Comparison of ENCODE assay signal across 27 cellular contexts in the genomic region with DNA sequence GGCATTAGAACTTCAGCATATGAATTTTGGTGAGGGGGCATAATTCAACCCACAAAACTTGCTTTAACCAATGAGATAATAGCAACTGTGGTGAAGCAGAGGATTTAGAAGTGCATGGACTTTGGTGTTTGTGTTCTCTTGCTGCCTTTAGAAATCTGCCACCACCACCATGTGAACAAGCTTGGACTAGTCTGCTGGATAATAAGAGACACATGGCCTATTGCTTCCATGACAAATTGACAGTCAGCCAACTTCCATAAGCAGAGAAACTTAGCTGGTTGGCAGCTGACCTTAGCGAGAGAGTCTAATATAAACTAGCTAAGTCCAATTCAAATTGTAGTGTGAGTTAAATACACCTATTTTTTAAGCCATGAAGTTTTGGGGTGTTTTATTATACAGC.
A peak's percentile ranks its signal among the peaks of the same experiment; 100 is the strongest.
DNase-seq lines count a peak whose midpoint lies in the region; ATAC-seq lines count a peak whose summit lies in the region.
"Had no signal": no experiment of that assay in that cellular context is flagged by ENCODE, and none has a peak within 500 bp of the region (broad histone marks: within the 10 kb centered on the region; RNA-seq: fewer than 3 reads in every experiment).

No MANE protein-coding gene starts in this region.

- H3K36me3 ChIP-seq in neuron (ENCODE audit: insufficient read depth, low read length), result no peaks in the 10 kb centered on the region
- H3K36me3 ChIP-seq: cardiac muscle cell, left ventricle myocardium inferior, neural progenitor cell, suprapubic skin, upper lobe of left lung, WERI-Rb-1 had no signal

- H3K4me3 ChIP-seq in neuron (ENCODE audit: low read length), result no peak overlapping the region
- H3K4me3 ChIP-seq: cardiac muscle cell, K562, left ventricle myocardium inferior, neural progenitor cell, skin epidermis, suprapubic skin, upper lobe of left lung had no signal

- H3K9me3 ChIP-seq in neuron (ENCODE audit: low read length), result no peaks in the 10 kb centered on the region
- H3K9me3 ChIP-seq: left ventricle myocardium inferior, suprapubic skin, upper lobe of left lung had no signal

- no peaks in the 10 kb centered on the region for H3K4me1 Mint-ChIP-seq in activated T-helper 17 cell treated with anti-CD3 and anti-CD28 coated beads, Interleukin-2, amount 50 U/mL, for 72 hours
- H3K4me1 Mint-ChIP-seq: activated naive CD8-positive, alpha-beta T cell treated with anti-CD3 and anti-CD28 coated beads for 36 hours; CD4-positive, CD25-positive, alpha-beta regulatory T cell; stimulated activated naive B cell treated with anti-CD40 and anti-IgM and Interleukin-4, amounts not matched to agents 10 μg/mL and 1 μg/mL and 100 μg/mL, for 72 hours; T-cell had no signal

- no peak overlapping the region for H3K4me3 Mint-ChIP-seq in activated T-helper 17 cell treated with anti-CD3 and anti-CD28 coated beads, Interleukin-2, amount 50 U/mL, for 72 hours
- H3K4me3 Mint-ChIP-seq: activated naive CD8-positive, alpha-beta T cell treated with anti-CD3 and anti-CD28 coated beads for 36 hours; CD4-positive, CD25-positive, alpha-beta regulatory T cell; neural progenitor cell; stimulated activated naive B cell treated with anti-CD40 and anti-IgM and Interleukin-4, amounts not matched to agents 10 μg/mL and 1 μg/mL and 100 μg/mL, for 72 hours; T-cell had no signal

- DNase-seq in NCI-H2171 treated with DMSO at 0.1 percent for 48 hours (lab: John Stamatoyannopoulos, UW) (peak; percentile 18), NCI-H2171 (lab: John Stamatoyannopoulos, UW) (no peak), NCI-H1694 (lab: John Stamatoyannopoulos, UW) (peak; percentile 77), SK-N-DZ (ENCODE audit: low spot score) (peak; percentile 11)
- no peak for DNase-seq in stimulated activated naive CD8-positive, alpha-beta T cell treated with anti-CD3 and anti-CD28 coated beads, Interleukin-15, Interleukin-2, amounts not matched to agents 100 U/mL and 50 U/mL, for 24 hours
- DNase-seq: activated CD4-positive, alpha-beta T cell treated with anti-CD3 and anti-CD28 coated beads for 48 hours; activated naive CD8-positive, alpha-beta T cell treated with anti-CD3 and anti-CD28 coated beads for 36 hours; anterior cingulate cortex; CD4-positive, CD25-positive, alpha-beta regulatory T cell; H7; islet precursor cell; left ventricle myocardium inferior; NCI-H2081 treated with DMSO at 0.1 percent for 48 hours; NCI-H748 treated with DMSO at 0.1 percent for 48 hours; SHP77 treated with DMSO at 0.1 percent for 48 hours; stimulated activated naive B cell treated with anti-CD40 and anti-IgM and Interleukin-4, amounts not matched to agents 10 μg/mL and 1 μg/mL and 100 μg/mL, for 72 hours; T-cell; upper lobe of left lung; WERI-Rb-1 had no signal

- H2AFZ ChIP-seq in neuron (ENCODE audit: low read depth, low read length), result peak overlapping the region; percentile 3
- H2AFZ ChIP-seq: neural progenitor cell had no signal

- no peaks in the 10 kb centered on the region for H3K4me1 ChIP-seq in neuron (ENCODE audit: insufficient read depth, low read length)
- H3K4me1 ChIP-seq: left ventricle myocardium inferior, neural progenitor cell, suprapubic skin, upper lobe of left lung had no signal

- no peak overlapping the region for H3K27ac Mint-ChIP-seq in activated T-helper 17 cell treated with anti-CD3 and anti-CD28 coated beads, Interleukin-2, amount 50 U/mL, for 72 hours
- H3K27ac Mint-ChIP-seq: activated naive CD8-positive, alpha-beta T cell treated with anti-CD3 and anti-CD28 coated beads for 36 hours; CD4-positive, CD25-positive, alpha-beta regulatory T cell; neural progenitor cell; stimulated activated naive B cell treated with anti-CD40 and anti-IgM and Interleukin-4, amounts not matched to agents 10 μg/mL and 1 μg/mL and 100 μg/mL, for 72 hours; T-cell had no signal

- no peaks in the 10 kb centered on the region for H3K27me3 Mint-ChIP-seq in activated T-helper 17 cell treated with anti-CD3 and anti-CD28 coated beads, Interleukin-2, amount 50 U/mL, for 72 hours
- H3K27me3 Mint-ChIP-seq: activated naive CD8-positive, alpha-beta T cell treated with anti-CD3 and anti-CD28 coated beads for 36 hours; CD4-positive, CD25-positive, alpha-beta regulatory T cell; stimulated activated naive B cell treated with anti-CD40 and anti-IgM and Interleukin-4, amounts not matched to agents 10 μg/mL and 1 μg/mL and 100 μg/mL, for 72 hours; T-cell had no signal

- H3K36me3 Mint-ChIP-seq in activated T-helper 17 cell treated with anti-CD3 and anti-CD28 coated beads, Interleukin-2, amount 50 U/mL, for 72 hours (ENCODE audit: low read depth), result no peaks in the 10 kb centered on the region
- H3K36me3 Mint-ChIP-seq: activated naive CD8-positive, alpha-beta T cell treated with anti-CD3 and anti-CD28 coated beads for 36 hours; CD4-positive, CD25-positive, alpha-beta regulatory T cell; neural progenitor cell; stimulated activated naive B cell treated with anti-CD40 and anti-IgM and Interleukin-4, amounts not matched to agents 10 μg/mL and 1 μg/mL and 100 μg/mL, for 72 hours; T-cell had no signal

- no peaks in the 10 kb centered on the region for H3K27me3 ChIP-seq in neuron (ENCODE audit: insufficient read depth, low read length)
- H3K27me3 ChIP-seq: cardiac muscle cell, neural progenitor cell, suprapubic skin, upper lobe of left lung had no signal

- no peak for ATAC-seq in HG02623 (IDR thresholded peaks at IDR 0.05; ENCODE audit: unreplicated experiment)
- no peak for ATAC-seq in stimulated activated naive CD8-positive, alpha-beta T cell treated with anti-CD3 and anti-CD28 coated beads, Interleukin-15, Interleukin-2, amounts not matched to agents 100 U/mL and 50 U/mL, for 24 hours
- ATAC-seq in activated T-helper 17 cell treated with anti-CD3 and anti-CD28 coated beads, Interleukin-2, amount 50 U/mL, for 72 hours (replicated peaks), result no peak
- ATAC-seq: K562; stimulated activated naive B cell treated with anti-CD40 and anti-IgM and Interleukin-4, amounts not matched to agents 10 μg/mL and 1 μg/mL and 100 μg/mL, for 72 hours; T-cell had no signal

- peaks cover 21% of the 10 kb centered on the region for H3K9me3 Mint-ChIP-seq in activated T-helper 17 cell treated with anti-CD3 and anti-CD28 coated beads, Interleukin-2, amount 50 U/mL, for 72 hours
- H3K9me3 Mint-ChIP-seq: neural progenitor cell had no signal

Comparison
In these comparisons a context has a peak if more than half of its experiments do, and no peak if none do; other contexts are left out.
1. DNase-seq: peak in NCI-H2171 treated with DMSO at 0.1 percent for 48 hours (single experiment), NCI-H1694 (single experiment) and SK-N-DZ (single experiment); none in NCI-H2171 (single experiment) and stimulated activated naive CD8-positive, alpha-beta T cell treated with anti-CD3 and anti-CD28 coated beads, Interleukin-15, Interleukin-2, amounts not matched to agents 100 U/mL and 50 U/mL, for 24 hours (single experiment).